ENCODE assay signal across 1 cellular context in genomic region chr17:40556884-40557414, GRCh38.
TF ChIP-seq lines count a peak whose summit lies in the region.

No MANE protein-coding gene starts in this region.

TF ChIP-seq in WTC11, 78 proteins besides CTCF, POLR2A, EP300 and RAD21 (continued from another document):
- TF ChIP-seq ARID4B (CRISPR knock-in tag; IDR thresholded peaks at IDR 0.05; ENCODE audit: borderline replicate concordance), result no peak
- TF ChIP-seq SMAD3 (CRISPR knock-in tag; IDR thresholded peaks at IDR 0.05; ENCODE audit: borderline replicate concordance), result no peak
- no peak for TF ChIP-seq PRRX2 (CRISPR knock-in tag; IDR thresholded peaks at IDR 0.05)
